1 cellular context compared by ENCODE assay signal in genomic region chr13:66933994-66934393, GRCh38.
TF ChIP-seq lines count a peak whose summit lies in the region.

No MANE protein-coding gene starts in this region.

TF ChIP-seq in K562, 482 proteins besides CTCF, POLR2A, EP300 and RAD21 (continued from another document and continues in another):
- TF ChIP-seq ZNF318 (IDR thresholded peaks at IDR 0.05; ENCODE audit: borderline replicate concordance in 1 of 2, low read depth in 1 of 2) (no peak), ZC3H11A (IDR thresholded peaks at IDR 0.05; ENCODE audit: low read depth, low read length) (no peak), ZNF586 (CRISPR knock-in tag; conservative IDR thresholded peaks at IDR 0.05) (no peak), TCF3 (CRISPR knock-in tag; IDR thresholded peaks at IDR 0.05) (no peak), MAFG (tag; conservative IDR thresholded peaks at IDR 0.05) (peak; percentile 92), ZNF444 (CRISPR knock-in tag; IDR thresholded peaks at IDR 0.05) (no peak), FOXJ3 (CRISPR knock-in tag; IDR thresholded peaks at IDR 0.05) (no peak), ZNF655 (CRISPR knock-in tag; IDR thresholded peaks at IDR 0.05) (no peak), HNRNPUL1 (IDR thresholded peaks at IDR 0.05; ENCODE audit: low read length) (no peak), ZNF57 (CRISPR knock-in tag; IDR thresholded peaks at IDR 0.05) (no peak), L3MBTL2 (IDR thresholded peaks at IDR 0.05) (no peak), ZNF436 (CRISPR knock-in tag; IDR thresholded peaks at IDR 0.05) (no peak), TRIM24 (IDR thresholded peaks at IDR 0.05) (peak in 1 of 2 experiments; percentile 77; a peak in 3 of 4 replicates), JUND (IDR thresholded peaks at IDR 0.05; ENCODE audit: borderline replicate concordance, low read depth, low read length) (peak; percentile 38; the same call in 1 of the 2 replicates), JUND (tag; IDR thresholded peaks at IDR 0.05; ENCODE audit: borderline replicate concordance, low read depth, low read length) (peak; percentile 36; the same call in 1 of the 3 replicates), CBX2 (IDR thresholded peaks at IDR 0.05; ENCODE audit: insufficient read depth, low read length, poor library complexity, severe bottlenecking) (no peak), CCNT2 (IDR thresholded peaks at IDR 0.05; ENCODE audit: borderline replicate concordance, extremely low read depth, insufficient read length, low read depth, low read length) (no peak), HNRNPH1 (optimal IDR thresholded peaks at IDR 0.05; ENCODE audit: low read depth, low read length) (no peak), ZNF551 (CRISPR knock-in tag; IDR thresholded peaks at IDR 0.05) (no peak), NR3C1 (CRISPR knock-in tag; IDR thresholded peaks at IDR 0.05) (no peak), SMARCA4 (IDR thresholded peaks at IDR 0.05) (peak; percentile 55), NFE2 (IDR thresholded peaks at IDR 0.05; ENCODE audit: low read depth) (peak; percentile 92), ZNF592 (IDR thresholded peaks at IDR 0.05) (peak; percentile 42; the same call in 1 of the 2 replicates), FOXK1 (CRISPR knock-in tag; IDR thresholded peaks at IDR 0.05; ENCODE audit: borderline replicate concordance) (no peak), ESRRB (CRISPR knock-in tag; IDR thresholded peaks at IDR 0.05; ENCODE audit: borderline replicate concordance) (no peak), ZFP1 (CRISPR knock-in tag; IDR thresholded peaks at IDR 0.05) (no peak), DPF2 (IDR thresholded peaks at IDR 0.05) (peak; percentile 74), HMGN3 (IDR thresholded peaks at IDR 0.05; ENCODE audit: borderline replicate concordance, extremely low read depth, insufficient read length, low read depth, low read length) (no peak), ZNF445 (CRISPR knock-in tag; IDR thresholded peaks at IDR 0.05; ENCODE audit: low read depth) (no peak), ZNF79 (CRISPR knock-in tag; IDR thresholded peaks at IDR 0.05; ENCODE audit: low read depth) (no peak), GABPB2 (CRISPR knock-in tag; conservative IDR thresholded peaks at IDR 0.05) (no peak), RBM25 (IDR thresholded peaks at IDR 0.05; ENCODE audit: low read depth, low read length, severe bottlenecking) (no peak), RBM17 (IDR thresholded peaks at IDR 0.05; ENCODE audit: borderline replicate concordance, low read depth, low read length) (no peak), GABPA (tag; conservative IDR thresholded peaks at IDR 0.05; ENCODE audit: low read depth) (no peak), ARID4B (CRISPR knock-in tag; IDR thresholded peaks at IDR 0.05) (no peak), U2AF2 (optimal IDR thresholded peaks at IDR 0.05; ENCODE audit: low read depth, low read length) (no peak), RAD51 (IDR thresholded peaks at IDR 0.05; ENCODE audit: borderline replicate concordance, low read depth) (no peak), TGIF2 (CRISPR knock-in tag; IDR thresholded peaks at IDR 0.05) (no peak), BACH1 (tag; IDR thresholded peaks at IDR 0.05) (peak; percentile 67; the same call in 1 of the 2 replicates), PHB (CRISPR knock-in tag; IDR thresholded peaks at IDR 0.05) (no peak), HDAC6 (IDR thresholded peaks at IDR 0.05; ENCODE audit: low read depth, low read length) (no peak)
- TF ChIP-seq, protein P1, sequence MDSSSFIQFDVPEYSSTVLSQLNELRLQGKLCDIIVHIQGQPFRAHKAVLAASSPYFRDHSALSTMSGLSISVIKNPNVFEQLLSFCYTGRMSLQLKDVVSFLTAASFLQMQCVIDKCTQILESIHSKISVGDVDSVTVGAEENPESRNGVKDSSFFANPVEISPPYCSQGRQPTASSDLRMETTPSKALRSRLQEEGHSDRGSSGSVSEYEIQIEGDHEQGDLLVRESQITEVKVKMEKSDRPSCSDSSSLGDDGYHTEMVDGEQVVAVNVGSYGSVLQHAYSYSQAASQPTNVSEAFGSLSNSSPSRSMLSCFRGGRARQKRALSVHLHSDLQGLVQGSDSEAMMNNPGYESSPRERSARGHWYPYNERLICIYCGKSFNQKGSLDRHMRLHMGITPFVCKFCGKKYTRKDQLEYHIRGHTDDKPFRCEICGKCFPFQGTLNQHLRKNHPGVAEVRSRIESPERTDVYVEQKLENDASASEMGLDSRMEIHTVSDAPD (CRISPR knock-in tag; IDR thresholded peaks at IDR 0.05): no peak
- TF ChIP-seq, protein P2, sequence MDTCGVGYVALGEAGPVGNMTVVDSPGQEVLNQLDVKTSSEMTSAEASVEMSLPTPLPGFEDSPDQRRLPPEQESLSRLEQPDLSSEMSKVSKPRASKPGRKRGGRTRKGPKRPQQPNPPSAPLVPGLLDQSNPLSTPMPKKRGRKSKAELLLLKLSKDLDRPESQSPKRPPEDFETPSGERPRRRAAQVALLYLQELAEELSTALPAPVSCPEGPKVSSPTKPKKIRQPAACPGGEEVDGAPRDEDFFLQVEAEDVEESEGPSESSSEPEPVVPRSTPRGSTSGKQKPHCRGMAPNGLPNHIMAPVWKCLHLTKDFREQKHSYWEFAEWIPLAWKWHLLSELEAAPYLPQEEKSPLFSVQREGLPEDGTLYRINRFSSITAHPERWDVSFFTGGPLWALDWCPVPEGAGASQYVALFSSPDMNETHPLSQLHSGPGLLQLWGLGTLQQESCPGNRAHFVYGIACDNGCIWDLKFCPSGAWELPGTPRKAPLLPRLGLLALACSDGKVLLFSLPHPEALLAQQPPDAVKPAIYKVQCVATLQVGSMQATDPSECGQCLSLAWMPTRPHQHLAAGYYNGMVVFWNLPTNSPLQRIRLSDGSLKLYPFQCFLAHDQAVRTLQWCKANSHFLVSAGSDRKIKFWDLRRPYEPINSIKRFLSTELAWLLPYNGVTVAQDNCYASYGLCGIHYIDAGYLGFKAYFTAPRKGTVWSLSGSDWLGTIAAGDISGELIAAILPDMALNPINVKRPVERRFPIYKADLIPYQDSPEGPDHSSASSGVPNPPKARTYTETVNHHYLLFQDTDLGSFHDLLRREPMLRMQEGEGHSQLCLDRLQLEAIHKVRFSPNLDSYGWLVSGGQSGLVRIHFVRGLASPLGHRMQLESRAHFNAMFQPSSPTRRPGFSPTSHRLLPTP (IDR thresholded peaks at IDR 0.05; ENCODE audit: borderline replicate concordance, extremely low read depth, insufficient read length): no peak
